7 cellular contexts compared by ENCODE assay signal in the genomic region with DNA sequence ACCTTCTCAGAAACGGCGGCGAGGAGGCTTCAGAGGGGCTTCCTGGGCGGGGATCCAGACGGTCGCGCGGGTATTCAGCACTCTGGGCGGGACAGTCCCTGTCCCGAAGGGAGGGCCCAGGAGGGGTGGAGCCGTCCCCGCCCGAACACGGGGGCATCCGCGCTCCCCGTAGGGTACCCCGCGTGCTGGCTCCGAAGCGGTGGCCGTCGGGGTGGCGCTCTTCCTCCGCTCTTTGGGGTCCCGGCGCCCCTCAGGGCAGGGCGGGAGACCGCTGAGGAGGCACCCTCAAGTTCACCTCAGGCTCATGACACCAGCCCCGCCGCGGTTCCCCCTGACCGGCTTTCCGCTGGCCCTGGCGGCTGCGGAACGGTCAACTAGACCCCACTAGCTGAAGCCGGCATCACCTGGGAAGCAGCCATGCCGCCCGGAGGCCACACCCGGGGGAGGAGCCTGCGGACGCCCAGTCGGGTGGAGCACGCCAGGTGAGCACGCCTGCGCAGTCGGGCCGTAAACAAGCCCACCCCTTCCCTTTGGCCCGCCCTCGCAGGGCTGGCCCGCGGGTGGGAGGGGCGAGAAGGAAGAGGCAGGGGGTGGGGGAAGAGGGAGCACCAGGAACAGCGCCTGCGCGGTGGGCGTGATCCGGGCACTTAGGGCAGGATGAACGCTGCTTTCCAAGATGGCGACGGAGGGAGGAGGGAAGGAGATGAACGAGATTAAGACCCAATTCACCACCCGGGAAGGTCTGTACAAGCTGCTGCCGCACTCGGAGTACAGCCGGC. TPM values are rescaled to one million over a fixed set of nuclear protein-coding genes. Genes with fewer than 3 reads are reported as not detected.
A peak's percentile ranks its signal among the peaks of the same experiment; 100 is the strongest.
DNase-seq lines count a peak whose midpoint lies in the region; ATAC-seq, FAIRE-seq and TF ChIP-seq lines count a peak whose summit lies in the region.

A gene with protein sequence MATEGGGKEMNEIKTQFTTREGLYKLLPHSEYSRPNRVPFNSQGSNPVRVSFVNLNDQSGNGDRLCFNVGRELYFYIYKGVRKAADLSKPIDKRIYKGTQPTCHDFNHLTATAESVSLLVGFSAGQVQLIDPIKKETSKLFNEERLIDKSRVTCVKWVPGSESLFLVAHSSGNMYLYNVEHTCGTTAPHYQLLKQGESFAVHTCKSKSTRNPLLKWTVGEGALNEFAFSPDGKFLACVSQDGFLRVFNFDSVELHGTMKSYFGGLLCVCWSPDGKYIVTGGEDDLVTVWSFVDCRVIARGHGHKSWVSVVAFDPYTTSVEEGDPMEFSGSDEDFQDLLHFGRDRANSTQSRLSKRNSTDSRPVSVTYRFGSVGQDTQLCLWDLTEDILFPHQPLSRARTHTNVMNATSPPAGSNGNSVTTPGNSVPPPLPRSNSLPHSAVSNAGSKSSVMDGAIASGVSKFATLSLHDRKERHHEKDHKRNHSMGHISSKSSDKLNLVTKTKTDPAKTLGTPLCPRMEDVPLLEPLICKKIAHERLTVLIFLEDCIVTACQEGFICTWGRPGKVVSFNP (plus strand): TSS at position 650 of the 779 bp plus-strand sequence. CDS start 27 bp downstream, at position 677.

- no peaks in the 10 kb centered on the region for H3K9me3 ChIP-seq in astrocyte (ENCODE audit: insufficient read depth, low read depth, low read length)

- ATAC-seq in GM18505 (IDR thresholded peaks at IDR 0.05; ENCODE audit: unreplicated experiment) (peak; percentile 89), HG02973 (IDR thresholded peaks at IDR 0.05; ENCODE audit: unreplicated experiment) (peak; percentile 79)

- H3K9me3 Mint-ChIP-seq in T-helper 2 cell treated with Interferon-gamma antibody and Interleukin-4, amounts not matched to agents 5 μg/mL and 100 μg/mL, for 36 hours, result no peaks in the 10 kb centered on the region
- no peaks in the 10 kb centered on the region for H3K9me3 Mint-ChIP-seq in astrocyte (ENCODE audit: unreplicated experiment)

- H3K27me3 ChIP-seq in astrocyte (ENCODE audit: insufficient read depth, low read length), result no peaks in the 10 kb centered on the region

- H3K4me3 ChIP-seq in astrocyte (ENCODE audit: insufficient read depth, low read depth, low read length), result peak within 1 kb of the TSS; percentile 87

- no peak for TF ChIP-seq CTCF in astrocyte (IDR thresholded peaks at IDR 0.05; ENCODE audit: insufficient read depth, low read depth, low read length)

- peak; percentile 39 for FAIRE-seq in astrocyte (lab: Jason Lieb, UNC)

- peak within 1 kb of the TSS; percentile 98 for H3K9ac ChIP-seq in astrocyte (ENCODE audit: low read length)

- peaks cover 2% of the 10 kb centered on the region for H3K36me3 ChIP-seq in astrocyte (ENCODE audit: insufficient read depth, low read length)

- H3K36me3 Mint-ChIP-seq in T-helper 2 cell treated with Interferon-gamma antibody and Interleukin-4, amounts not matched to agents 5 μg/mL and 100 μg/mL, for 36 hours (ENCODE audit: low read depth), result peaks cover 5% of the 10 kb centered on the region
- peaks cover 5% of the 10 kb centered on the region for H3K36me3 Mint-ChIP-seq in astrocyte (ENCODE audit: low read depth, unreplicated experiment)

- peak within 1 kb of the TSS; percentile 81 for H3K27ac ChIP-seq in astrocyte (ENCODE audit: low read depth, low read length)

- H3K4me2 ChIP-seq in astrocyte (ENCODE audit: low read length), result peak within 1 kb of the TSS; percentile 96

- H3K4me1 ChIP-seq in astrocyte (ENCODE audit: insufficient read depth, low read length), result peaks cover 14% of the 10 kb centered on the region

- DNase-seq in NCI-H1930 (lab: John Stamatoyannopoulos, UW), result peak; percentile 96 to 98
- DNase-seq in T-helper 2 cell treated with Interferon-gamma antibody and Interleukin-4, amounts not matched to agents 5 μg/mL and 100 μg/mL, for 36 hours (ENCODE audit: low spot score), result peak; percentile 99
- DNase-seq in astrocyte (ENCODE audit: low read depth), result peak; percentile 84
- peak; percentile 99 for DNase-seq in hepatic stellate cell (ENCODE audit: low spot score)
- peak; percentile 88 for DNase-seq in renal cortical epithelial cell (ENCODE audit: low read depth)

- H3K27ac Mint-ChIP-seq in T-helper 2 cell treated with Interferon-gamma antibody and Interleukin-4, amounts not matched to agents 5 μg/mL and 100 μg/mL, for 36 hours, result peak within 1 kb of the TSS; percentile 95
- peak within 1 kb of the TSS; percentile 83 for H3K27ac Mint-ChIP-seq in astrocyte (ENCODE audit: unreplicated experiment)

- peak within 1 kb of the TSS; percentile 95 for H2AFZ ChIP-seq in astrocyte (ENCODE audit: low read depth, low read length)

- H3K79me2 ChIP-seq in astrocyte (ENCODE audit: insufficient read depth, low read length), result peaks cover 47% of the 10 kb centered on the region

- TF ChIP-seq POLR2A in GM18505 (IDR thresholded peaks at IDR 0.05; ENCODE audit: borderline replicate concordance, extremely low read depth, insufficient read depth, insufficient read length), result peak; percentile 75

- H3K4me1 Mint-ChIP-seq in T-helper 2 cell treated with Interferon-gamma antibody and Interleukin-4, amounts not matched to agents 5 μg/mL and 100 μg/mL, for 36 hours (ENCODE audit: low read depth), result peaks cover 18% of the 10 kb centered on the region
- H3K4me1 Mint-ChIP-seq in astrocyte (ENCODE audit: low read depth, unreplicated experiment), result peaks cover 7% of the 10 kb centered on the region

- H3K4me3 Mint-ChIP-seq in T-helper 2 cell treated with Interferon-gamma antibody and Interleukin-4, amounts not matched to agents 5 μg/mL and 100 μg/mL, for 36 hours, result peak within 1 kb of the TSS; percentile 97
- H3K4me3 Mint-ChIP-seq in astrocyte (ENCODE audit: unreplicated experiment), result peak within 1 kb of the TSS; percentile 93

- H3K27me3 Mint-ChIP-seq in T-helper 2 cell treated with Interferon-gamma antibody and Interleukin-4, amounts not matched to agents 5 μg/mL and 100 μg/mL, for 36 hours (ENCODE audit: low read depth), result no peaks in the 10 kb centered on the region
- no peaks in the 10 kb centered on the region for H3K27me3 Mint-ChIP-seq in astrocyte (ENCODE audit: low read depth, unreplicated experiment)

- H4K20me1 ChIP-seq in astrocyte (ENCODE audit: insufficient read depth, low read length), result peaks cover 26% of the 10 kb centered on the region

RNA-seq across cellular contexts. Expression of the gene that starts here (rescaled TPM):
- 22.4 and 23.6 TPM in 2 replicates for total RNA-seq in astrocyte
- 18.4 and 25.3 TPM in 2 replicates for total RNA-seq in renal cortical epithelial cell

Comparison
In these comparisons a context has a peak if more than half of its experiments do, and no peak if none do; other contexts are left out.
1. Peak in every context shown above with its lines: DNase-seq, ATAC-seq, H3K4me3 ChIP-seq and H3K27ac ChIP-seq.